18 cellular contexts compared by ENCODE assay signal in the genomic region with DNA sequence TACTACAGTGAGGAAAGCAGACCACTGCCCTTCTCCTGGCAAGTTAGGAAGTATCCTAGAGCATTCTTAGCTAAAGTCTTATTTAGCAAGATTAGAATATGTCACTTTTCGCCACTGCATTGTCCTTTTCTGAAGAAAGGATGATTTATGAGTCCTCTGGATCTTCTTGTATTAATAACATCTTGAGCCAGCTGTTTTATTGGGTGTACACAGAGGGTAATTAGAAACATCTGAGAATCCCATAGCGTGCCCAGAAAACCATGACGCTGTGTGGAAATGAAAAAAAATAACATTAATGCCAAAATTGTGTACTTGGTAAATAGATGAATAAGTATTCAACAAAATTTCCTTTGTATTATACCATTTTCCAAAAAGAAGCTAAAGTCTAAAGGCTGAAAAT.
DNase-seq lines count a peak whose midpoint lies in the region; ATAC-seq and TF ChIP-seq lines count a peak whose summit lies in the region.
"Had no signal": no experiment of that assay in that cellular context is flagged by ENCODE, and none has a peak within 500 bp of the region (broad histone marks: within the 10 kb centered on the region; RNA-seq: fewer than 3 reads in every experiment).

No MANE protein-coding gene starts in this region.

- TF ChIP-seq RAD21 in IMR-90 (IDR thresholded peaks at IDR 0.05; ENCODE audit: low read length), result no peak

- H3K4me3 Mint-ChIP-seq in mesothelial cell of epicardium, result no peak overlapping the region
- H3K4me3 Mint-ChIP-seq: WTC11 had no signal

- no peak overlapping the region for H3K9ac ChIP-seq in IMR-90 (ENCODE audit: low read depth, low read length)
- H3K9ac ChIP-seq: parathyroid adenoma had no signal

- peaks cover 38 to 81% of the 10 kb centered on the region in 2 experiments for H3K79me1 ChIP-seq in IMR-90 (ENCODE audit: low read depth in 1 of 2, low read length in 2 of 2)

- CTCF ChIA-PET in IMR-90 (lab: Yijun Ruan, JAX), result no interaction called here

- BruUV-seq in IMR-90 (replicated peaks; lab: Mats Ljungman, UMichigan), result no TSS peak

- H3K18ac ChIP-seq in IMR-90 (ENCODE audit: low read depth, low read length), result peak overlapping the region; percentile 62; the same call in 1 of the 2 replicates

- H3K9me3 ChIP-seq in IMR-90 (ENCODE audit: control insufficient read depth, insufficient read depth, low read length) (no peaks in the 10 kb centered on the region), transverse colon (no peaks in the 10 kb centered on the region)

- peak overlapping the region; percentile 32 for H3K27ac Mint-ChIP-seq in mesothelial cell of epicardium

- peak overlapping the region; percentile 1; the same call in 1 of the 2 replicates for H4K91ac ChIP-seq in IMR-90 (ENCODE audit: insufficient read depth, low read depth, low read length)

- H3K27me3 ChIP-seq in IMR-90 (ENCODE audit: control insufficient read depth, insufficient read depth, low read length) (no peaks in the 10 kb centered on the region), transverse colon (no peaks in the 10 kb centered on the region)

- peaks cover 27% of the 10 kb centered on the region for H4K20me1 ChIP-seq in IMR-90 (ENCODE audit: insufficient read depth, low read length)

- no peak overlapping the region for H2AFZ ChIP-seq in IMR-90 (replicated peaks; ENCODE audit: low read length, poor library complexity)
- H2AFZ ChIP-seq: parathyroid adenoma had no signal

- in situ Hi-C loops in IMR-90 (cut with MboI; ENCODE audit: low sequenced_read_pairs) (no loop called here), transverse colon (cut with MboI; ENCODE audit: low pct_ligation_motif_present in 1 of 4, low pct_unique_long_range_greater_than_20kb in 1 of 4, low sequenced_read_pairs in 3 of 4) (no loop called here)

- peak overlapping the region; percentile 52; the same call in 1 of the 2 replicates for H4K5ac ChIP-seq in IMR-90 (ENCODE audit: low read depth, low read length)

- peak overlapping the region; percentile 66; the same call in 1 of the 2 replicates for H2BK120ac ChIP-seq in IMR-90 (ENCODE audit: low read depth, low read length)

- H4K8ac ChIP-seq in IMR-90 (ENCODE audit: low read depth in 2 of 2, low read length in 2 of 2), result peak overlapping the region in 1 of 2 experiments; percentile 58; a peak in 2 of 4 replicates

- H2AK5ac ChIP-seq in IMR-90 (ENCODE audit: low read depth, low read length), result no peak overlapping the region

- H3K27ac ChIP-seq in IMR-90 (ENCODE audit: insufficient read depth, low read length) (peak overlapping the region; percentile 71; the same call in 1 of the 2 replicates), transverse colon (peak overlapping the region; percentile 8 to 52 (median 44))
- H3K27ac ChIP-seq: parathyroid adenoma had no signal

- no peak for ATAC-seq in IMR-90 (ENCODE audit: low read depth)
- ATAC-seq in GM21367 (IDR thresholded peaks at IDR 0.05; ENCODE audit: unreplicated experiment), result no peak
- ATAC-seq in HG02885 (IDR thresholded peaks at IDR 0.05; ENCODE audit: poor library complexity, unreplicated experiment), result no peak
- ATAC-seq: left colon, Panc1, WTC11 had no signal

- 0 out of 3 replicates have a peak overlapping the region, but pooled peaks have one; percentile 15 for H2BK15ac ChIP-seq in IMR-90 (ENCODE audit: low read depth, low read length)

- H3K36me3 ChIP-seq in IMR-90 (ENCODE audit: control insufficient read depth, insufficient read depth, low read length), result peaks cover 34% of the 10 kb centered on the region
- H3K36me3 ChIP-seq in transverse colon, result no peaks in the 10 kb centered on the region

- H3K4me2 ChIP-seq in IMR-90 (ENCODE audit: low read depth, low read length), result peak overlapping the region; percentile 61; the same call in 1 of the 2 replicates

- no peak overlapping the region; the same call in 1 of the 2 replicates for H3K23ac ChIP-seq in IMR-90 (ENCODE audit: low read depth, low read length)

- no peaks in the 10 kb centered on the region for H3K9me3 Mint-ChIP-seq in mesothelial cell of epicardium
- H3K9me3 Mint-ChIP-seq: WTC11 had no signal

- H2BK20ac ChIP-seq in IMR-90 (ENCODE audit: low read depth, low read length), result peak overlapping the region; percentile 59

- H2BK5ac ChIP-seq in IMR-90 (ENCODE audit: low read depth, low read length, poor library complexity, severe bottlenecking), result peak overlapping the region; percentile 52

- H3K4me1 Mint-ChIP-seq in mesothelial cell of epicardium, result peaks cover 6% of the 10 kb centered on the region

- H3K4me3 ChIP-seq in IMR-90 (ENCODE audit: insufficient read depth, low read depth, low read length) (no peak overlapping the region), transverse colon (no peak overlapping the region)

- intact Hi-C loops in IMR-90 (cut with micrococcal nuclease), result no loop called here
- intact Hi-C loops in transverse colon (cut with DNase I; ENCODE audit: low total_unique reads), result no loop called here

- TF ChIP-seq CTCF in IMR-90 (conservative IDR thresholded peaks at IDR 0.05; ENCODE audit: low read depth, low read length), result no peak
- TF ChIP-seq CTCF in mesothelial cell of epicardium (IDR thresholded peaks at IDR 0.05; ENCODE audit: unreplicated experiment), result no peak
- TF ChIP-seq CTCF in transverse colon (IDR thresholded peaks at IDR 0.05), result no peak

- TF ChIP-seq EP300 in transverse colon (IDR thresholded peaks at IDR 0.05; ENCODE audit: low read depth), result no peak

- peaks cover 35% of the 10 kb centered on the region for H3K4me1 ChIP-seq in IMR-90 (ENCODE audit: control insufficient read depth, insufficient read depth, low read length)
- H3K4me1 ChIP-seq in transverse colon, result peaks cover 0 to 4% (median 0%) of the 10 kb centered on the region in 4 donors
- H3K4me1 ChIP-seq: parathyroid adenoma had no signal

- no peak overlapping the region for H2AK9ac ChIP-seq in IMR-90 (replicated peaks; ENCODE audit: low read depth, low read length, poor library complexity)

- DNase-seq in IMR-90 (peak; percentile 41), fibroblast of gingiva (ENCODE audit: low read depth) (peak; percentile 86), mesothelial cell of epicardium (ENCODE audit: low spot score in 2 of 2, unreplicated experiment in 2 of 2) (no peak), transverse colon (no peak), NCI-H774 (lab: John Stamatoyannopoulos, UW) (no peak)
- DNase-seq in stimulated activated CD4-positive, alpha-beta T cell treated with anti-CD3 and anti-CD28 coated beads, Interleukin-4, amount 100 ng/mL, for 4 hours, result no peak
- DNase-seq: amniotic stem cell; DMS79; hypothalamus; left colon; NCI-H187; stimulated activated CD4-positive, alpha-beta T cell treated with anti-CD3 and anti-CD28 coated beads, Interleukin-15, amount 100 ng/mL, for 24 hours; T-helper 1 cell had no signal

- H3K9me1 ChIP-seq in IMR-90 (ENCODE audit: insufficient read depth, low read length), result peaks cover 18% of the 10 kb centered on the region

- H3K36me3 Mint-ChIP-seq in mesothelial cell of epicardium, result peaks cover 5% of the 10 kb centered on the region
- H3K36me3 Mint-ChIP-seq: WTC11 had no signal

- POLR2A ChIA-PET in IMR-90 (lab: Charles Lee; ENCODE audit: unreplicated experiment), result no interaction called here

- TF ChIP-seq POLR2A in IMR-90 (IDR thresholded peaks at IDR 0.05; ENCODE audit: low read depth, low read length), result no peak
- TF ChIP-seq POLR2A in transverse colon (IDR thresholded peaks at IDR 0.05), result no peak

- no peak overlapping the region for H3K56ac ChIP-seq in IMR-90 (ENCODE audit: extremely low read depth, insufficient read depth, low read length)

- no peaks in the 10 kb centered on the region for H3K27me3 Mint-ChIP-seq in mesothelial cell of epicardium (ENCODE audit: low read depth)

- dilution Hi-C loops in IMR-90 (cut with HindIII; ENCODE audit: low sequenced_read_pairs, unreplicated experiment), result no loop called here

- no CpG with 5 or more reads among the region's 3 CpGs for WGBS in IMR-90 (ENCODE audit: extremely low coverage in 2 of 2, insufficient read length in 1 of 2), 2 experiments
- 67 to 74% methylated on average over 3 of the region's 3 CpGs for WGBS in transverse colon (ENCODE audit: low coverage in 1 of 2), 2 donors

- H3K14ac ChIP-seq in IMR-90 (replicated peaks; ENCODE audit: low read depth, low read length), result peak overlapping the region; percentile 57; the same call in 1 of the 2 replicates

- H3K4ac ChIP-seq in IMR-90 (ENCODE audit: low read depth, low read length), result peak overlapping the region; percentile 57; the same call in 1 of the 2 replicates

TF ChIP-seq in IMR-90, 13 proteins besides CTCF, POLR2A, EP300 and RAD21 (continues in another document):
- TF ChIP-seq CEBPB (IDR thresholded peaks at IDR 0.05; ENCODE audit: low read depth, low read length) (no peak), RCOR1 (IDR thresholded peaks at IDR 0.05; ENCODE audit: insufficient replicate concordance, low read length) (no peak), MAFK (IDR thresholded peaks at IDR 0.05; ENCODE audit: low read depth, low read length) (no peak), NFE2L2 (IDR thresholded peaks at IDR 0.05; ENCODE audit: low read depth, low read length) (no peak), MXI1 (IDR thresholded peaks at IDR 0.05; ENCODE audit: borderline replicate concordance, low read depth, low read length) (no peak), USF2 (IDR thresholded peaks at IDR 0.05; ENCODE audit: low read depth, low read length) (no peak), BHLHE40 (IDR thresholded peaks at IDR 0.05; ENCODE audit: low read depth, low read length) (no peak), MAZ (IDR thresholded peaks at IDR 0.05; ENCODE audit: borderline replicate concordance, low read depth, low read length) (no peak), FOS (IDR thresholded peaks at IDR 0.05; ENCODE audit: low read depth, low read length) (no peak), SMC3 (IDR thresholded peaks at IDR 0.05; ENCODE audit: low read depth, low read length) (no peak), RFX5 (IDR thresholded peaks at IDR 0.05; ENCODE audit: low read depth, low read length) (no peak)
- TF ChIP-seq, protein P1, sequence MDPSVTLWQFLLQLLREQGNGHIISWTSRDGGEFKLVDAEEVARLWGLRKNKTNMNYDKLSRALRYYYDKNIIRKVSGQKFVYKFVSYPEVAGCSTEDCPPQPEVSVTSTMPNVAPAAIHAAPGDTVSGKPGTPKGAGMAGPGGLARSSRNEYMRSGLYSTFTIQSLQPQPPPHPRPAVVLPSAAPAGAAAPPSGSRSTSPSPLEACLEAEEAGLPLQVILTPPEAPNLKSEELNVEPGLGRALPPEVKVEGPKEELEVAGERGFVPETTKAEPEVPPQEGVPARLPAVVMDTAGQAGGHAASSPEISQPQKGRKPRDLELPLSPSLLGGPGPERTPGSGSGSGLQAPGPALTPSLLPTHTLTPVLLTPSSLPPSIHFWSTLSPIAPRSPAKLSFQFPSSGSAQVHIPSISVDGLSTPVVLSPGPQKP (IDR thresholded peaks at IDR 0.05; ENCODE audit: borderline replicate concordance, low read depth, low read length), result no peak

Comparison
In these comparisons a context has a peak if more than half of its experiments do, and no peak if none do; other contexts are left out.
1. DNase-seq: peak in IMR-90 (single experiment) and fibroblast of gingiva (single experiment); none in mesothelial cell of epicardium (0 of 2), transverse colon (single experiment), NCI-H774 (single experiment) and stimulated activated CD4-positive, alpha-beta T cell treated with anti-CD3 and anti-CD28 coated beads, Interleukin-4, amount 100 ng/mL, for 4 hours (0 of 2).